1 cellular context compared by ENCODE assay signal in the genomic region with DNA sequence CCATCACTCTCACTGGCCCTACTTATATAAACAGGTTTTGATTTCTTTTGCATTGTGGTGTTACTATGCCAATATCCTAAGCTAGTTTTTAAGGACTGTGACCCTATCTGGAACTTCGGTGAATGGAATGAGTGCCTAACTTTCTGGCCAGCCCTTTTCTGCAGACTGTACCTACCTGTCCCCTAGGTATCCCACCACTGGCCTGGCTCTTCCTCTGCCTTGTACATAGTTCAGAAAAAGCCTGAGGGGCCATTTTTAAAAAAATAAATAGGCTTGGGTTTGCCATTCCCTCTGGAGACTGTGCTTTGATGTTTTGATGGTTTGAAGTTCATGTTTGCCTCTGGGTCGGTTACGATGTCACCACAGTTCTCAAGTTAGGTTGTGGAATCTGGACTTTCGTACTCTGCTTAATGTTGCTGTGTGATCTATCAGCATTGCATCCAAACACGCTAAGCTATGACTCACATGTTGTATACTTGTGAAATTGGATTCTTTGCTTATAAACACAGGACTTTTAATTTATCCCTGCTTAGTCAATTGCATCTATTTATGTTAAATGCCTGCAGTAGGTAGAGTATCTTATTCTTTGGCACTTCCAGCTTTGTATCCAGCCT.
TF ChIP-seq lines count a peak whose summit lies in the region.

No MANE protein-coding gene starts in this region.

TF ChIP-seq in HepG2, 621 proteins besides CTCF, POLR2A, EP300 and RAD21 (continued from another document and continues in another):
- TF ChIP-seq, protein P1, sequence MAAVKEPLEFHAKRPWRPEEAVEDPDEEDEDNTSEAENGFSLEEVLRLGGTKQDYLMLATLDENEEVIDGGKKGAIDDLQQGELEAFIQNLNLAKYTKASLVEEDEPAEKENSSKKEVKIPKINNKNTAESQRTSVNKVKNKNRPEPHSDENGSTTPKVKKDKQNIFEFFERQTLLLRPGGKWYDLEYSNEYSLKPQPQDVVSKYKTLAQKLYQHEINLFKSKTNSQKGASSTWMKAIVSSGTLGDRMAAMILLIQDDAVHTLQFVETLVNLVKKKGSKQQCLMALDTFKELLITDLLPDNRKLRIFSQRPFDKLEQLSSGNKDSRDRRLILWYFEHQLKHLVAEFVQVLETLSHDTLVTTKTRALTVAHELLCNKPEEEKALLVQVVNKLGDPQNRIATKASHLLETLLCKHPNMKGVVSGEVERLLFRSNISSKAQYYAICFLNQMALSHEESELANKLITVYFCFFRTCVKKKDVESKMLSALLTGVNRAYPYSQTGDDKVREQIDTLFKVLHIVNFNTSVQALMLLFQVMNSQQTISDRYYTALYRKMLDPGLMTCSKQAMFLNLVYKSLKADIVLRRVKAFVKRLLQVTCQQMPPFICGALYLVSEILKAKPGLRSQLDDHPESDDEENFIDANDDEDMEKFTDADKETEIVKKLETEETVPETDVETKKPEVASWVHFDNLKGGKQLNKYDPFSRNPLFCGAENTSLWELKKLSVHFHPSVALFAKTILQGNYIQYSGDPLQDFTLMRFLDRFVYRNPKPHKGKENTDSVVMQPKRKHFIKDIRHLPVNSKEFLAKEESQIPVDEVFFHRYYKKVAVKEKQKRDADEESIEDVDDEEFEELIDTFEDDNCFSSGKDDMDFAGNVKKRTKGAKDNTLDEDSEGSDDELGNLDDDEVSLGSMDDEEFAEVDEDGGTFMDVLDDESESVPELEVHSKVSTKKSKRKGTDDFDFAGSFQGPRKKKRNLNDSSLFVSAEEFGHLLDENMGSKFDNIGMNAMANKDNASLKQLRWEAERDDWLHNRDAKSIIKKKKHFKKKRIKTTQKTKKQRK (IDR thresholded peaks at IDR 0.05; ENCODE audit: low read length): no peak
- TF ChIP-seq MYC (CRISPR knock-in tag; IDR thresholded peaks at IDR 0.05; ENCODE audit: borderline replicate concordance): no peak
- peak; percentile 76 for TF ChIP-seq YEATS4 (CRISPR knock-in tag; IDR thresholded peaks at IDR 0.05; ENCODE audit: borderline replicate concordance)
- TF ChIP-seq, protein P2, sequence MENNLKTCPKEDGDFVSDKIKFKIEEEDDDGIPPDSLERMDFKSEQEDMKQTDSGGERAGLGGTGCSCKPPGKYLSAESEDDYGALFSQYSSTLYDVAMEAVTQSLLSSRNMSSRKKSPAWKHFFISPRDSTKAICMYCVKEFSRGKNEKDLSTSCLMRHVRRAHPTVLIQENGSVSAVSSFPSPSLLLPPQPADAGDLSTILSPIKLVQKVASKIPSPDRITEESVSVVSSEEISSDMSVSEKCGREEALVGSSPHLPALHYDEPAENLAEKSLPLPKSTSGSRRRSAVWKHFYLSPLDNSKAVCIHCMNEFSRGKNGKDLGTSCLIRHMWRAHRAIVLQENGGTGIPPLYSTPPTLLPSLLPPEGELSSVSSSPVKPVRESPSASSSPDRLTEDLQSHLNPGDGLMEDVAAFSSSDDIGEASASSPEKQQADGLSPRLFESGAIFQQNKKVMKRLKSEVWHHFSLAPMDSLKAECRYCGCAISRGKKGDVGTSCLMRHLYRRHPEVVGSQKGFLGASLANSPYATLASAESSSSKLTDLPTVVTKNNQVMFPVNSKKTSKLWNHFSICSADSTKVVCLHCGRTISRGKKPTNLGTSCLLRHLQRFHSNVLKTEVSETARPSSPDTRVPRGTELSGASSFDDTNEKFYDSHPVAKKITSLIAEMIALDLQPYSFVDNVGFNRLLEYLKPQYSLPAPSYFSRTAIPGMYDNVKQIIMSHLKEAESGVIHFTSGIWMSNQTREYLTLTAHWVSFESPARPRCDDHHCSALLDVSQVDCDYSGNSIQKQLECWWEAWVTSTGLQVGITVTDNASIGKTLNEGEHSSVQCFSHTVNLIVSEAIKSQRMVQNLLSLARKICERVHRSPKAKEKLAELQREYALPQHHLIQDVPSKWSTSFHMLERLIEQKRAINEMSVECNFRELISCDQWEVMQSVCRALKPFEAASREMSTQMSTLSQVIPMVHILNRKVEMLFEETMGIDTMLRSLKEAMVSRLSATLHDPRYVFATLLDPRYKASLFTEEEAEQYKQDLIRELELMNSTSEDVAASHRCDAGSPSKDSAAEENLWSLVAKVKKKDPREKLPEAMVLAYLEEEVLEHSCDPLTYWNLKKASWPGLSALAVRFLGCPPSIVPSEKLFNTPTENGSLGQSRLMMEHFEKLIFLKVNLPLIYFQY (CRISPR knock-in tag; IDR thresholded peaks at IDR 0.05; ENCODE audit: borderline replicate concordance): peak; percentile 63; the same call in 1 of the 2 replicates
- no peak for TF ChIP-seq ZBTB42 (CRISPR knock-in tag; IDR thresholded peaks at IDR 0.05)
- TF ChIP-seq, protein P3, sequence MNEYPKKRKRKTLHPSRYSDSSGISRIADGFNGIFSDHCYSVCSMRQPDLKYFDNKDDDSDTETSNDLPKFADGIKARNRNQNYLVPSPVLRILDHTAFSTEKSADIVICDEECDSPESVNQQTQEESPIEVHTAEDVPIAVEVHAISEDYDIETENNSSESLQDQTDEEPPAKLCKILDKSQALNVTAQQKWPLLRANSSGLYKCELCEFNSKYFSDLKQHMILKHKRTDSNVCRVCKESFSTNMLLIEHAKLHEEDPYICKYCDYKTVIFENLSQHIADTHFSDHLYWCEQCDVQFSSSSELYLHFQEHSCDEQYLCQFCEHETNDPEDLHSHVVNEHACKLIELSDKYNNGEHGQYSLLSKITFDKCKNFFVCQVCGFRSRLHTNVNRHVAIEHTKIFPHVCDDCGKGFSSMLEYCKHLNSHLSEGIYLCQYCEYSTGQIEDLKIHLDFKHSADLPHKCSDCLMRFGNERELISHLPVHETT (CRISPR knock-in tag; conservative IDR thresholded peaks at IDR 0.05): 0 out of 2 replicates have a peak, but pooled peaks have one; percentile 24
- TF ChIP-seq, protein P4, sequence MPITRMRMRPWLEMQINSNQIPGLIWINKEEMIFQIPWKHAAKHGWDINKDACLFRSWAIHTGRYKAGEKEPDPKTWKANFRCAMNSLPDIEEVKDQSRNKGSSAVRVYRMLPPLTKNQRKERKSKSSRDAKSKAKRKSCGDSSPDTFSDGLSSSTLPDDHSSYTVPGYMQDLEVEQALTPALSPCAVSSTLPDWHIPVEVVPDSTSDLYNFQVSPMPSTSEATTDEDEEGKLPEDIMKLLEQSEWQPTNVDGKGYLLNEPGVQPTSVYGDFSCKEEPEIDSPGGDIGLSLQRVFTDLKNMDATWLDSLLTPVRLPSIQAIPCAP (CRISPR knock-in tag; IDR thresholded peaks at IDR 0.05; ENCODE audit: low read depth): no peak
- TF ChIP-seq, protein P5, sequence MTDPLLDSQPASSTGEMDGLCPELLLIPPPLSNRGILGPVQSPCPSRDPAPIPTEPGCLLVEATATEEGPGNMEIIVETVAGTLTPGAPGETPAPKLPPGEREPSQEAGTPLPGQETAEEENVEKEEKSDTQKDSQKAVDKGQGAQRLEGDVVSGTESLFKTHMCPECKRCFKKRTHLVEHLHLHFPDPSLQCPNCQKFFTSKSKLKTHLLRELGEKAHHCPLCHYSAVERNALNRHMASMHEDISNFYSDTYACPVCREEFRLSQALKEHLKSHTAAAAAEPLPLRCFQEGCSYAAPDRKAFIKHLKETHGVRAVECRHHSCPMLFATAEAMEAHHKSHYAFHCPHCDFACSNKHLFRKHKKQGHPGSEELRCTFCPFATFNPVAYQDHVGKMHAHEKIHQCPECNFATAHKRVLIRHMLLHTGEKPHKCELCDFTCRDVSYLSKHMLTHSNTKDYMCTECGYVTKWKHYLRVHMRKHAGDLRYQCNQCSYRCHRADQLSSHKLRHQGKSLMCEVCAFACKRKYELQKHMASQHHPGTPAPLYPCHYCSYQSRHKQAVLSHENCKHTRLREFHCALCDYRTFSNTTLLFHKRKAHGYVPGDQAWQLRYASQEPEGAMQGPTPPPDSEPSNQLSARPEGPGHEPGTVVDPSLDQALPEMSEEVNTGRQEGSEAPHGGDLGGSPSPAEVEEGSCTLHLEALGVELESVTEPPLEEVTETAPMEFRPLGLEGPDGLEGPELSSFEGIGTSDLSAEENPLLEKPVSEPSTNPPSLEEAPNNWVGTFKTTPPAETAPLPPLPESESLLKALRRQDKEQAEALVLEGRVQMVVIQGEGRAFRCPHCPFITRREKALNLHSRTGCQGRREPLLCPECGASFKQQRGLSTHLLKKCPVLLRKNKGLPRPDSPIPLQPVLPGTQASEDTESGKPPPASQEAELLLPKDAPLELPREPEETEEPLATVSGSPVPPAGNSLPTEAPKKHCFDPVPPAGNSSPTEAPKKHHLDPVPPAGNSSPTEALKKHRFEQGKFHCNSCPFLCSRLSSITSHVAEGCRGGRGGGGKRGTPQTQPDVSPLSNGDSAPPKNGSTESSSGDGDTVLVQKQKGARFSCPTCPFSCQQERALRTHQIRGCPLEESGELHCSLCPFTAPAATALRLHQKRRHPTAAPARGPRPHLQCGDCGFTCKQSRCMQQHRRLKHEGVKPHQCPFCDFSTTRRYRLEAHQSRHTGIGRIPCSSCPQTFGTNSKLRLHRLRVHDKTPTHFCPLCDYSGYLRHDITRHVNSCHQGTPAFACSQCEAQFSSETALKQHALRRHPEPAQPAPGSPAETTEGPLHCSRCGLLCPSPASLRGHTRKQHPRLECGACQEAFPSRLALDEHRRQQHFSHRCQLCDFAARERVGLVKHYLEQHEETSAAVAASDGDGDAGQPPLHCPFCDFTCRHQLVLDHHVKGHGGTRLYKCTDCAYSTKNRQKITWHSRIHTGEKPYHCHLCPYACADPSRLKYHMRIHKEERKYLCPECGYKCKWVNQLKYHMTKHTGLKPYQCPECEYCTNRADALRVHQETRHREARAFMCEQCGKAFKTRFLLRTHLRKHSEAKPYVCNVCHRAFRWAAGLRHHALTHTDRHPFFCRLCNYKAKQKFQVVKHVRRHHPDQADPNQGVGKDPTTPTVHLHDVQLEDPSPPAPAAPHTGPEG (CRISPR knock-in tag; IDR thresholded peaks at IDR 0.05): no peak
- no peak for TF ChIP-seq SATB2 (CRISPR knock-in tag; IDR thresholded peaks at IDR 0.05)
- TF ChIP-seq TGIF2 (CRISPR knock-in tag; IDR thresholded peaks at IDR 0.05): peak; percentile 67; the same call in 1 of the 2 replicates
- no peak for TF ChIP-seq PTBP1 (IDR thresholded peaks at IDR 0.05; ENCODE audit: low read depth, low read length, poor library complexity, severe bottlenecking)
- no peak for TF ChIP-seq MAFG (CRISPR knock-in tag; IDR thresholded peaks at IDR 0.05)
- no peak for TF ChIP-seq KLF9 (CRISPR knock-in tag; IDR thresholded peaks at IDR 0.05; ENCODE audit: low read depth)
- no peak for TF ChIP-seq AGO1 (IDR thresholded peaks at IDR 0.05; ENCODE audit: low read depth, low read length, poor library complexity, severe bottlenecking)
- TF ChIP-seq ZBTB7A (CRISPR knock-in tag; IDR thresholded peaks at IDR 0.05): no peak
- peak; percentile 74; the same call in 1 of the 2 replicates for TF ChIP-seq ZNF12 (CRISPR knock-in tag; IDR thresholded peaks at IDR 0.05)
- TF ChIP-seq ZIK1 (CRISPR knock-in tag; IDR thresholded peaks at IDR 0.05; ENCODE audit: borderline replicate concordance, low read depth): no peak
- TF ChIP-seq ATF7 (IDR thresholded peaks at IDR 0.05): 0 out of 2 replicates have a peak, but pooled peaks have one; percentile 54
- TF ChIP-seq ATF7 (CRISPR knock-in tag; IDR thresholded peaks at IDR 0.05): peak; percentile 50; the same call in 1 of the 2 replicates
- peak; percentile 86 for TF ChIP-seq NR2F6 (IDR thresholded peaks at IDR 0.05)
- TF ChIP-seq NR2F6 (CRISPR knock-in tag; IDR thresholded peaks at IDR 0.05): peak; percentile 82
- TF ChIP-seq, protein P6, sequence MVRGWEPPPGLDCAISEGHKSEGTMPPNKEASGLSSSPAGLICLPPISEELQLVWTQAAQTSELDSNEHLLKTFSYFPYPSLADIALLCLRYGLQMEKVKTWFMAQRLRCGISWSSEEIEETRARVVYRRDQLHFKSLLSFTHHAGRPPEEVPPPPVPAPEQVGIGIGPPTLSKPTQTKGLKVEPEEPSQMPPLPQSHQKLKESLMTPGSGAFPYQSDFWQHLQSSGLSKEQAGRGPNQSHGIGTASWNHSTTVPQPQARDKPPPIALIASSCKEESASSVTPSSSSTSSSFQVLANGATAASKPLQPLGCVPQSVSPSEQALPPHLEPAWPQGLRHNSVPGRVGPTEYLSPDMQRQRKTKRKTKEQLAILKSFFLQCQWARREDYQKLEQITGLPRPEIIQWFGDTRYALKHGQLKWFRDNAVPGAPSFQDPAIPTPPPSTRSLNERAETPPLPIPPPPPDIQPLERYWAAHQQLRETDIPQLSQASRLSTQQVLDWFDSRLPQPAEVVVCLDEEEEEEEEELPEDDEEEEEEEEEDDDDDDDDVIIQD (CRISPR knock-in tag; IDR thresholded peaks at IDR 0.05; ENCODE audit: low read depth): peak; percentile 100
- no peak for TF ChIP-seq ZKSCAN5 (CRISPR knock-in tag; IDR thresholded peaks at IDR 0.05)
- TF ChIP-seq ZNF7 (CRISPR knock-in tag; IDR thresholded peaks at IDR 0.05): no peak
- no peak for TF ChIP-seq HOXA7 (CRISPR knock-in tag; IDR thresholded peaks at IDR 0.05)
- TF ChIP-seq, protein P7, sequence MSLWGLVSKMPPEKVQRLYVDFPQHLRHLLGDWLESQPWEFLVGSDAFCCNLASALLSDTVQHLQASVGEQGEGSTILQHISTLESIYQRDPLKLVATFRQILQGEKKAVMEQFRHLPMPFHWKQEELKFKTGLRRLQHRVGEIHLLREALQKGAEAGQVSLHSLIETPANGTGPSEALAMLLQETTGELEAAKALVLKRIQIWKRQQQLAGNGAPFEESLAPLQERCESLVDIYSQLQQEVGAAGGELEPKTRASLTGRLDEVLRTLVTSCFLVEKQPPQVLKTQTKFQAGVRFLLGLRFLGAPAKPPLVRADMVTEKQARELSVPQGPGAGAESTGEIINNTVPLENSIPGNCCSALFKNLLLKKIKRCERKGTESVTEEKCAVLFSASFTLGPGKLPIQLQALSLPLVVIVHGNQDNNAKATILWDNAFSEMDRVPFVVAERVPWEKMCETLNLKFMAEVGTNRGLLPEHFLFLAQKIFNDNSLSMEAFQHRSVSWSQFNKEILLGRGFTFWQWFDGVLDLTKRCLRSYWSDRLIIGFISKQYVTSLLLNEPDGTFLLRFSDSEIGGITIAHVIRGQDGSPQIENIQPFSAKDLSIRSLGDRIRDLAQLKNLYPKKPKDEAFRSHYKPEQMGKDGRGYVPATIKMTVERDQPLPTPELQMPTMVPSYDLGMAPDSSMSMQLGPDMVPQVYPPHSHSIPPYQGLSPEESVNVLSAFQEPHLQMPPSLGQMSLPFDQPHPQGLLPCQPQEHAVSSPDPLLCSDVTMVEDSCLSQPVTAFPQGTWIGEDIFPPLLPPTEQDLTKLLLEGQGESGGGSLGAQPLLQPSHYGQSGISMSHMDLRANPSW (CRISPR knock-in tag; IDR thresholded peaks at IDR 0.05; ENCODE audit: borderline replicate concordance): no peak
- TF ChIP-seq ZSCAN12 (CRISPR knock-in tag; IDR thresholded peaks at IDR 0.05): no peak
- TF ChIP-seq KAT7 (CRISPR knock-in tag; IDR thresholded peaks at IDR 0.05; ENCODE audit: borderline replicate concordance): 0 out of 2 replicates have a peak, but pooled peaks have one; percentile 55
